Comparison of ENCODE assay signal across 20 cellular contexts in genomic region chr7:4109481-4110110, GRCh38.
"Had no signal": no experiment of that assay in that cellular context is flagged by ENCODE, and none has a peak within 500 bp of the region (broad histone marks: within the 10 kb centered on the region; RNA-seq: fewer than 3 reads in every experiment).

No MANE protein-coding gene starts in this region.

- H3K36me3 ChIP-seq: gastrocnemius medialis, heart right ventricle, lower lobe of right lung, right atrium auricular region, upper lobe of left lung had no signal

- H3K4me3 ChIP-seq: gastrocnemius medialis, heart right ventricle, lower lobe of right lung, right atrium auricular region, testis, upper lobe of left lung had no signal

- H3K4me1 ChIP-seq: gastrocnemius medialis, heart right ventricle, lower lobe of right lung, right atrium auricular region, testis, upper lobe of left lung had no signal

- H3K27ac ChIP-seq: gastrocnemius medialis, heart right ventricle, lower lobe of right lung, right atrium auricular region, testis, upper lobe of left lung had no signal

- ATAC-seq: activated CD4-positive, CD25-positive, alpha-beta regulatory T cell treated with anti-CD3 and anti-CD28 coated beads, Interleukin-2, amount 50 U/mL, for 24 hours; activated naive CD8-positive, alpha-beta T cell treated with anti-CD3 and anti-CD28 coated beads, Interleukin-2, amount 50 U/mL, for 24 hours; gastrocnemius medialis; left cardiac atrium; lower lobe of right lung had no signal

- H3K27me3 ChIP-seq: gastrocnemius medialis, right atrium auricular region, testis, upper lobe of left lung had no signal

- H3K9me3 ChIP-seq: gastrocnemius medialis, lower lobe of right lung, right atrium auricular region, testis, upper lobe of left lung had no signal

- DNase-seq: activated CD4-positive, alpha-beta T cell treated with anti-CD3 and anti-CD28 coated beads, Interleukin-2, amount 50 U/mL, for 1 hour; activated CD8-positive, alpha-beta memory T cell treated with anti-CD3 and anti-CD28 coated beads for 24 hours; activated CD8-positive, alpha-beta memory T cell treated with anti-CD3 and anti-CD28 coated beads, Interleukin-2, amount 50 U/mL, for 48 hours; activated effector memory CD4-positive, alpha-beta T cell treated with Interleukin-2 at 50 U/mL for 16 hours; activated naive CD4-positive, alpha-beta T cell treated with anti-CD3 and anti-CD28 coated beads, Interleukin-2, amount 10 ng/mL, durations not matched to agents 7 days and 5 days; activated naive CD8-positive, alpha-beta T cell treated with anti-CD3 and anti-CD28 coated beads, Interleukin-2, amount 50 U/mL, for 24 hours; activated T-cell treated with anti-CD3 and anti-CD28 coated beads, Interleukin-2, amount 50 U/mL, for 48 hours; cortex of kidney; effector CD4-positive, alpha-beta T cell; gastrocnemius medialis; heart right ventricle; immature natural killer cell; left cardiac atrium; lower lobe of right lung; stimulated activated CD4-positive, alpha-beta T cell treated with anti-CD3 and anti-CD28 coated beads, Interleukin-2, amount 100 ng/mL, for 48 hours; T1000; testis had no signal
